1 cellular context compared by ENCODE assay signal in the genomic region with DNA sequence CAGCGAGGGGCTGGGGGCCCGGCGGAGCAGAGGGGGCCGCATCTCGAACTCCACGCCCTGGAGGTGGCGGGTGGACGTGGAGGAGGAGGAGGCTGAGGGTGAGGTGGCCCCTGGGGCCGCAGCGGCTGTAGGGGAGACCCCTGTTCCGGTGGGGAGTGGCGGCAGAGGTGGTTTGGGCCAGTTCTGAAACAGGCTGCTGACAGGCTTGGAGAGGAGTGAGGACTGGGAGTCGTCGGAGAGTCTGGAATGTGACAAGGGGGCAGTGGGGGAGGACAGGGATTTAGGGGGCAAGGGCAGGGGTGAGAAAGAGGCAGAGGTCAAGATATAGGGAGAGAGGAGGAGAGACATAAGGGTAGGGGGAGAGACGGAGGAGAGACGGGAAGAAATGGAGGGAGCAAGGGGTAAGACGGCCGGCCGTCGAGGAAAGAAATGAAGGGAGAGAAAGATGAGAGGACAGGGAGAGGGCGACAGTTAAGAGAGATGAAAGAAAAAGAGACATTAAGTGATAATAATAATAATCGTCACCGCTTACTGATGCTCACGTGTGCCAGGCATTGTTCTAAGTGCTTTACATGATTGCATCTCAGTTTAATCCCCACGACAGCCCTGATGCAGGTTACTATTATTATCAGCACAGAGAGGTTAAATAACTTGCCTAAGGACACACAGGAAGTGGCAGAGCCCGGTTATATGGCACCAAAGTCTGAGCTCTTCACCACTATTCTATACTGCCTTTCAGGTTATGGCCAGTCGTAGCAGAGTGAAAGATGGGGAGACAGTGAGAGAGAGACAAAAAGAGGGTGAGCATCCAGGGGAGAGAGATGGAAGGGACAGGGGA.
TF ChIP-seq lines count a peak whose summit lies in the region.

No MANE protein-coding gene starts in this region.

TF ChIP-seq in HEK293, 187 proteins besides CTCF, POLR2A, EP300 and RAD21 (continued from another document):
- TF ChIP-seq, protein P1, sequence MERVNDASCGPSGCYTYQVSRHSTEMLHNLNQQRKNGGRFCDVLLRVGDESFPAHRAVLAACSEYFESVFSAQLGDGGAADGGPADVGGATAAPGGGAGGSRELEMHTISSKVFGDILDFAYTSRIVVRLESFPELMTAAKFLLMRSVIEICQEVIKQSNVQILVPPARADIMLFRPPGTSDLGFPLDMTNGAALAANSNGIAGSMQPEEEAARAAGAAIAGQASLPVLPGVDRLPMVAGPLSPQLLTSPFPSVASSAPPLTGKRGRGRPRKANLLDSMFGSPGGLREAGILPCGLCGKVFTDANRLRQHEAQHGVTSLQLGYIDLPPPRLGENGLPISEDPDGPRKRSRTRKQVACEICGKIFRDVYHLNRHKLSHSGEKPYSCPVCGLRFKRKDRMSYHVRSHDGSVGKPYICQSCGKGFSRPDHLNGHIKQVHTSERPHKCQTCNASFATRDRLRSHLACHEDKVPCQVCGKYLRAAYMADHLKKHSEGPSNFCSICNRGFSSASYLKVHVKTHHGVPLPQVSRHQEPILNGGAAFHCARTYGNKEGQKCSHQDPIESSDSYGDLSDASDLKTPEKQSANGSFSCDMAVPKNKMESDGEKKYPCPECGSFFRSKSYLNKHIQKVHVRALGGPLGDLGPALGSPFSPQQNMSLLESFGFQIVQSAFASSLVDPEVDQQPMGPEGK (tag by site-specific recombination; IDR thresholded peaks at IDR 0.05), result 0 out of 2 replicates have a peak, but pooled peaks have one; percentile 14
- TF ChIP-seq, protein P2, sequence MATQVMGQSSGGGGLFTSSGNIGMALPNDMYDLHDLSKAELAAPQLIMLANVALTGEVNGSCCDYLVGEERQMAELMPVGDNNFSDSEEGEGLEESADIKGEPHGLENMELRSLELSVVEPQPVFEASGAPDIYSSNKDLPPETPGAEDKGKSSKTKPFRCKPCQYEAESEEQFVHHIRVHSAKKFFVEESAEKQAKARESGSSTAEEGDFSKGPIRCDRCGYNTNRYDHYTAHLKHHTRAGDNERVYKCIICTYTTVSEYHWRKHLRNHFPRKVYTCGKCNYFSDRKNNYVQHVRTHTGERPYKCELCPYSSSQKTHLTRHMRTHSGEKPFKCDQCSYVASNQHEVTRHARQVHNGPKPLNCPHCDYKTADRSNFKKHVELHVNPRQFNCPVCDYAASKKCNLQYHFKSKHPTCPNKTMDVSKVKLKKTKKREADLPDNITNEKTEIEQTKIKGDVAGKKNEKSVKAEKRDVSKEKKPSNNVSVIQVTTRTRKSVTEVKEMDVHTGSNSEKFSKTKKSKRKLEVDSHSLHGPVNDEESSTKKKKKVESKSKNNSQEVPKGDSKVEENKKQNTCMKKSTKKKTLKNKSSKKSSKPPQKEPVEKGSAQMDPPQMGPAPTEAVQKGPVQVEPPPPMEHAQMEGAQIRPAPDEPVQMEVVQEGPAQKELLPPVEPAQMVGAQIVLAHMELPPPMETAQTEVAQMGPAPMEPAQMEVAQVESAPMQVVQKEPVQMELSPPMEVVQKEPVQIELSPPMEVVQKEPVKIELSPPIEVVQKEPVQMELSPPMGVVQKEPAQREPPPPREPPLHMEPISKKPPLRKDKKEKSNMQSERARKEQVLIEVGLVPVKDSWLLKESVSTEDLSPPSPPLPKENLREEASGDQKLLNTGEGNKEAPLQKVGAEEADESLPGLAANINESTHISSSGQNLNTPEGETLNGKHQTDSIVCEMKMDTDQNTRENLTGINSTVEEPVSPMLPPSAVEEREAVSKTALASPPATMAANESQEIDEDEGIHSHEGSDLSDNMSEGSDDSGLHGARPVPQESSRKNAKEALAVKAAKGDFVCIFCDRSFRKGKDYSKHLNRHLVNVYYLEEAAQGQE (tag by site-specific recombination; IDR thresholded peaks at IDR 0.05), result no peak
- no peak for TF ChIP-seq ZNF335 (tag by site-specific recombination; conservative IDR thresholded peaks at IDR 0.05)
- TF ChIP-seq INSM2 (tag by site-specific recombination; IDR thresholded peaks at IDR 0.05), result no peak
- peak; percentile 6; the same call in 1 of the 2 replicates for TF ChIP-seq PRDM1 (tag by site-specific recombination; IDR thresholded peaks at IDR 0.05)
- no peak for TF ChIP-seq ZNF560 (tag by site-specific recombination; IDR thresholded peaks at IDR 0.05; ENCODE audit: borderline replicate concordance)
- TF ChIP-seq KLF8 (tag by site-specific recombination; IDR thresholded peaks at IDR 0.05), result no peak
- no peak for TF ChIP-seq GLIS2 (tag by site-specific recombination; IDR thresholded peaks at IDR 0.05)
- no peak for TF ChIP-seq ZBTB48 (tag by site-specific recombination; IDR thresholded peaks at IDR 0.05)
- peak; percentile 75 for TF ChIP-seq ZNF768 (tag by site-specific recombination; IDR thresholded peaks at IDR 0.05)
- TF ChIP-seq ZNF677 (tag by site-specific recombination; IDR thresholded peaks at IDR 0.05), result no peak
- no peak for TF ChIP-seq KLF9 (tag by site-specific recombination; IDR thresholded peaks at IDR 0.05; ENCODE audit: low read depth)
- no peak for TF ChIP-seq TRIM28 (IDR thresholded peaks at IDR 0.05; ENCODE audit: borderline replicate concordance, low read length)
- TF ChIP-seq GLI2 (tag by site-specific recombination; IDR thresholded peaks at IDR 0.05; ENCODE audit: borderline replicate concordance, low read depth), result no peak
- TF ChIP-seq ZNF221 (tag by site-specific recombination; IDR thresholded peaks at IDR 0.05; ENCODE audit: borderline replicate concordance), result no peak
- no peak for TF ChIP-seq ZBTB7A (tag by site-specific recombination; IDR thresholded peaks at IDR 0.05; ENCODE audit: low read depth)
- TF ChIP-seq, protein P3, sequence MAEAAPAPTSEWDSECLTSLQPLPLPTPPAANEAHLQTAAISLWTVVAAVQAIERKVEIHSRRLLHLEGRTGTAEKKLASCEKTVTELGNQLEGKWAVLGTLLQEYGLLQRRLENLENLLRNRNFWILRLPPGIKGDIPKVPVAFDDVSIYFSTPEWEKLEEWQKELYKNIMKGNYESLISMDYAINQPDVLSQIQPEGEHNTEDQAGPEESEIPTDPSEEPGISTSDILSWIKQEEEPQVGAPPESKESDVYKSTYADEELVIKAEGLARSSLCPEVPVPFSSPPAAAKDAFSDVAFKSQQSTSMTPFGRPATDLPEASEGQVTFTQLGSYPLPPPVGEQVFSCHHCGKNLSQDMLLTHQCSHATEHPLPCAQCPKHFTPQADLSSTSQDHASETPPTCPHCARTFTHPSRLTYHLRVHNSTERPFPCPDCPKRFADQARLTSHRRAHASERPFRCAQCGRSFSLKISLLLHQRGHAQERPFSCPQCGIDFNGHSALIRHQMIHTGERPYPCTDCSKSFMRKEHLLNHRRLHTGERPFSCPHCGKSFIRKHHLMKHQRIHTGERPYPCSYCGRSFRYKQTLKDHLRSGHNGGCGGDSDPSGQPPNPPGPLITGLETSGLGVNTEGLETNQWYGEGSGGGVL (tag by site-specific recombination; IDR thresholded peaks at IDR 0.05), result no peak
- TF ChIP-seq, protein P4, sequence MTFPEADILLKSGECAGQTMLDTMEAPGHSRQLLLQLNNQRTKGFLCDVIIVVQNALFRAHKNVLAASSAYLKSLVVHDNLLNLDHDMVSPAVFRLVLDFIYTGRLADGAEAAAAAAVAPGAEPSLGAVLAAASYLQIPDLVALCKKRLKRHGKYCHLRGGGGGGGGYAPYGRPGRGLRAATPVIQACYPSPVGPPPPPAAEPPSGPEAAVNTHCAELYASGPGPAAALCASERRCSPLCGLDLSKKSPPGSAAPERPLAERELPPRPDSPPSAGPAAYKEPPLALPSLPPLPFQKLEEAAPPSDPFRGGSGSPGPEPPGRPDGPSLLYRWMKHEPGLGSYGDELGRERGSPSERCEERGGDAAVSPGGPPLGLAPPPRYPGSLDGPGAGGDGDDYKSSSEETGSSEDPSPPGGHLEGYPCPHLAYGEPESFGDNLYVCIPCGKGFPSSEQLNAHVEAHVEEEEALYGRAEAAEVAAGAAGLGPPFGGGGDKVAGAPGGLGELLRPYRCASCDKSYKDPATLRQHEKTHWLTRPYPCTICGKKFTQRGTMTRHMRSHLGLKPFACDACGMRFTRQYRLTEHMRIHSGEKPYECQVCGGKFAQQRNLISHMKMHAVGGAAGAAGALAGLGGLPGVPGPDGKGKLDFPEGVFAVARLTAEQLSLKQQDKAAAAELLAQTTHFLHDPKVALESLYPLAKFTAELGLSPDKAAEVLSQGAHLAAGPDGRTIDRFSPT (tag by site-specific recombination; IDR thresholded peaks at IDR 0.05), result 0 out of 2 replicates have a peak, but pooled peaks have one; percentile 39
- no peak for TF ChIP-seq ZNF777 (tag by site-specific recombination; IDR thresholded peaks at IDR 0.05; ENCODE audit: borderline replicate concordance)
- no peak for TF ChIP-seq FEZF1 (tag by site-specific recombination; IDR thresholded peaks at IDR 0.05)
- TF ChIP-seq ZNF623 (tag by site-specific recombination; IDR thresholded peaks at IDR 0.05), result no peak
- TF ChIP-seq, protein P5, sequence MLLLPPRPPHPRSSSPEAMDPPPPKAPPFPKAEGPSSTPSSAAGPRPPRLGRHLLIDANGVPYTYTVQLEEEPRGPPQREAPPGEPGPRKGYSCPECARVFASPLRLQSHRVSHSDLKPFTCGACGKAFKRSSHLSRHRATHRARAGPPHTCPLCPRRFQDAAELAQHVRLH (tag by site-specific recombination; IDR thresholded peaks at IDR 0.05), result peak; percentile 58; the same call in 1 of the 2 replicates
- TF ChIP-seq, protein P6, sequence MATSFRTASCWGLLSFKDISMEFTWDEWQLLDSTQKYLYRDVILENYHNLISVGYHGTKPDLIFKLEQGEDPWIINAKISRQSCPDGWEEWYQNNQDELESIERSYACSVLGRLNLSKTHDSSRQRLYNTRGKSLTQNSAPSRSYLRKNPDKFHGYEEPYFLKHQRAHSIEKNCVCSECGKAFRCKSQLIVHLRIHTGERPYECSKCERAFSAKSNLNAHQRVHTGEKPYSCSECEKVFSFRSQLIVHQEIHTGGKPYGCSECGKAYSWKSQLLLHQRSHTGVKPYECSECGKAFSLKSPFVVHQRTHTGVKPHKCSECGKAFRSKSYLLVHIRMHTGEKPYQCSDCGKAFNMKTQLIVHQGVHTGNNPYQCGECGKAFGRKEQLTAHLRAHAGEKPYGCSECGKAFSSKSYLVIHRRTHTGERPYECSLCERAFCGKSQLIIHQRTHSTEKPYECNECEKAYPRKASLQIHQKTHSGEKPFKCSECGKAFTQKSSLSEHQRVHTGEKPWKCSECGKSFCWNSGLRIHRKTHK (tag by site-specific recombination; IDR thresholded peaks at IDR 0.05), result no peak
- no peak for TF ChIP-seq ZNF274 (IDR thresholded peaks at IDR 0.05; ENCODE audit: low read length)
- TF ChIP-seq ZNF274 (tag by site-specific recombination; IDR thresholded peaks at IDR 0.05; ENCODE audit: borderline replicate concordance), result no peak
- TF ChIP-seq ZBTB11 (tag by site-specific recombination; conservative IDR thresholded peaks at IDR 0.05; ENCODE audit: low read depth), result no peak
- 0 out of 2 replicates have a peak, but pooled peaks have one; percentile 9 for TF ChIP-seq ZBTB8A (tag by site-specific recombination; IDR thresholded peaks at IDR 0.05)
- TF ChIP-seq ZSCAN5A (tag by site-specific recombination; IDR thresholded peaks at IDR 0.05), result no peak
- TF ChIP-seq ZBTB21 (tag by site-specific recombination; IDR thresholded peaks at IDR 0.05), result no peak
- no peak for TF ChIP-seq SCRT1 (tag by site-specific recombination; IDR thresholded peaks at IDR 0.05; ENCODE audit: borderline replicate concordance)
- no peak for TF ChIP-seq ZNF157 (tag by site-specific recombination; IDR thresholded peaks at IDR 0.05)
